In genomic region chr15:78933187-78934062, GRCh38 we compare ENCODE assay signal across 17 cellular contexts. TPM values are rescaled to one million over a fixed set of nuclear protein-coding genes. Genes with fewer than 3 reads are reported as not detected.
DNase-seq lines count a peak whose midpoint lies in the region; ATAC-seq and TF ChIP-seq lines count a peak whose summit lies in the region.
"Had no signal": no experiment of that assay in that cellular context is flagged by ENCODE, and none has a peak within 500 bp of the region (broad histone marks: within the 10 kb centered on the region; RNA-seq: fewer than 3 reads in every experiment).

No MANE protein-coding gene starts in this region.

- H3K27me3 ChIP-seq in right cardiac atrium (ENCODE audit: control insufficient read depth, insufficient read depth) (no peaks in the 10 kb centered on the region), sigmoid colon (no peaks in the 10 kb centered on the region)
- H3K27me3 ChIP-seq: esophagus squamous epithelium had no signal

- TF ChIP-seq EP300 in sigmoid colon (IDR thresholded peaks at IDR 0.05) = no peak

- H3K4me1 ChIP-seq in right cardiac atrium (ENCODE audit: control insufficient read depth, insufficient read depth, low read length) = peaks cover 8% of the 10 kb centered on the region
- peaks cover 0 to 33% (median 29%) of the 10 kb centered on the region in 4 donors for H3K4me1 ChIP-seq in sigmoid colon

- no peaks in the 10 kb centered on the region for H3K27me3 Mint-ChIP-seq in CD14-positive monocyte (ENCODE audit: low read depth in 3 of 3)
- H3K27me3 Mint-ChIP-seq in activated T-helper 17 cell treated with anti-CD3 and anti-CD28 coated beads, Interleukin-2, amount 50 U/mL, for 72 hours = no peaks in the 10 kb centered on the region

- no peak for TF ChIP-seq POLR2A in sigmoid colon (IDR thresholded peaks at IDR 0.05)

- no peak for ATAC-seq in activated T-helper 17 cell treated with anti-CD3 and anti-CD28 coated beads, Interleukin-2, amount 50 U/mL, for 72 hours (replicated peaks)
- peak; percentile 23 to 27 for ATAC-seq in right cardiac atrium
- no peak for ATAC-seq in GM19023 (IDR thresholded peaks at IDR 0.05; ENCODE audit: unreplicated experiment)
- ATAC-seq in HG03571 (IDR thresholded peaks at IDR 0.05; ENCODE audit: unreplicated experiment) = no peak
- ATAC-seq: naive thymus-derived CD4-positive, alpha-beta T cell had no signal

- H3K9me3 ChIP-seq in right cardiac atrium (ENCODE audit: control insufficient read depth, low read length) (no peaks in the 10 kb centered on the region), sigmoid colon (no peaks in the 10 kb centered on the region)
- H3K9me3 ChIP-seq: esophagus squamous epithelium had no signal

- DNase-seq in CD14-positive monocyte (ENCODE audit: low spot score) (no peak), right cardiac atrium (no peak), sigmoid colon (no peak), OCI-M1 (lab: John Stamatoyannopoulos, UW) (no peak), DMS53 treated with DMSO at 0.1 percent for 48 hours (lab: John Stamatoyannopoulos, UW; ENCODE audit: unreplicated experiment) (no peak)
- DNase-seq: activated CD4-positive, alpha-beta T cell treated with anti-CD3 and anti-CD28 coated beads, Interleukin-2, amount 50 U/mL, for 1 hour; activated T-cell treated with anti-CD3 and anti-CD28 coated beads for 4 hours; COR-L47; esophagus squamous epithelium; naive thymus-derived CD4-positive, alpha-beta T cell; NCI-H2029 treated with DMSO at 0.1 percent for 48 hours; NCI-H510A treated with DMSO at 0.1 percent for 48 hours; stimulated activated naive CD4-positive, alpha-beta T cell treated with Interleukin-2 at 50 U/mL for 16 hours had no signal

- no peak overlapping the region for H3K4me3 Mint-ChIP-seq in CD14-positive monocyte
- H3K4me3 Mint-ChIP-seq in activated T-helper 17 cell treated with anti-CD3 and anti-CD28 coated beads, Interleukin-2, amount 50 U/mL, for 72 hours = no peak overlapping the region
- H3K4me3 Mint-ChIP-seq: activated naive CD8-positive, alpha-beta T cell; naive thymus-derived CD4-positive, alpha-beta T cell had no signal

- peak overlapping the region in 6 of 7 donors; percentile 14 to 73 (median 70) for H3K27ac Mint-ChIP-seq in CD14-positive monocyte
- H3K27ac Mint-ChIP-seq in activated T-helper 17 cell treated with anti-CD3 and anti-CD28 coated beads, Interleukin-2, amount 50 U/mL, for 72 hours = peak overlapping the region; percentile 77
- H3K27ac Mint-ChIP-seq: activated naive CD8-positive, alpha-beta T cell had no signal

- intact Hi-C loops in CD14-positive monocyte (cut with micrococcal nuclease) (no loop called here), right cardiac atrium (cut with DNase I) (no loop called here), sigmoid colon (cut with DNase I) (no loop called here)

- TF ChIP-seq CTCF in CD14-positive monocyte (IDR thresholded peaks at IDR 0.05) = no peak
- TF ChIP-seq CTCF in sigmoid colon (IDR thresholded peaks at IDR 0.05) = no peak

- peaks cover 0 to 10% (median 0%) of the 10 kb centered on the region in 4 donors for H3K36me3 ChIP-seq in sigmoid colon

- H3K4me1 Mint-ChIP-seq in CD14-positive monocyte = peaks cover 50% of the 10 kb centered on the region
- H3K4me1 Mint-ChIP-seq in activated T-helper 17 cell treated with anti-CD3 and anti-CD28 coated beads, Interleukin-2, amount 50 U/mL, for 72 hours = peaks cover 31% of the 10 kb centered on the region

- WGBS in right cardiac atrium = 61% methylated on average over 20 of the region's 20 CpGs
- 90 to 91% methylated on average over 20 of the region's 20 CpGs for WGBS in sigmoid colon, 2 donors

- H3K9me3 Mint-ChIP-seq in CD14-positive monocyte = no peaks in the 10 kb centered on the region
- H3K9me3 Mint-ChIP-seq in activated T-helper 17 cell treated with anti-CD3 and anti-CD28 coated beads, Interleukin-2, amount 50 U/mL, for 72 hours = peaks cover 3% of the 10 kb centered on the region

- H3K36me3 Mint-ChIP-seq in CD14-positive monocyte = peaks cover 76 to 98% of the 10 kb centered on the region in 2 donors
- H3K36me3 Mint-ChIP-seq in activated T-helper 17 cell treated with anti-CD3 and anti-CD28 coated beads, Interleukin-2, amount 50 U/mL, for 72 hours (ENCODE audit: low read depth) = peaks cover 94% of the 10 kb centered on the region
- H3K36me3 Mint-ChIP-seq: activated naive CD8-positive, alpha-beta T cell had no signal

- no peak overlapping the region for H3K27ac ChIP-seq in right cardiac atrium (ENCODE audit: low read length)
- peak overlapping the region; percentile 40 to 54 (median 52) for H3K27ac ChIP-seq in sigmoid colon

- H3K4me3 ChIP-seq in right cardiac atrium (ENCODE audit: low read length) (no peak overlapping the region), sigmoid colon (no peak overlapping the region)
- H3K4me3 ChIP-seq: esophagus squamous epithelium had no signal

RNA-seq across cellular contexts. Expression of gene CTSH, which starts 11.4 kb away (rescaled TPM):
- 100 to 1,000 TPM; 756 to 884 TPM for polyA plus RNA-seq in CD14-positive monocyte
- 100 to 1,000 TPM; 306 to 503 TPM for total RNA-seq in activated T-helper 17 cell treated with anti-CD3 and anti-CD28 coated beads, Interleukin-2, amount 50 U/mL, for 72 hours
- 100 to 1,000 TPM in 1 of 4 donors, 10 to 100 TPM in 3; 41.0 to 101 (median 79.4) TPM for total RNA-seq in right cardiac atrium
- polyA plus RNA-seq in right cardiac atrium = 126 TPM
- 100 to 1,000 TPM in 1 of 4 donors, 10 to 100 TPM in 3; 37.4 to 102 (median 96.3) TPM for total RNA-seq in sigmoid colon
- 100 to 1,000 TPM in 2 of 3 donors, 10 to 100 TPM in 1; 51.1 to 274 (median 207) TPM for polyA plus RNA-seq in sigmoid colon

Comparison
In these comparisons a context has a peak if more than half of its experiments do, and no peak if none do; other contexts are left out.
1. ATAC-seq: peak in right cardiac atrium (2 of 2); none in activated T-helper 17 cell treated with anti-CD3 and anti-CD28 coated beads, Interleukin-2, amount 50 U/mL, for 72 hours (single experiment), GM19023 (single experiment) and HG03571 (single experiment).